16 cellular contexts compared by ENCODE assay signal in the genomic region with DNA sequence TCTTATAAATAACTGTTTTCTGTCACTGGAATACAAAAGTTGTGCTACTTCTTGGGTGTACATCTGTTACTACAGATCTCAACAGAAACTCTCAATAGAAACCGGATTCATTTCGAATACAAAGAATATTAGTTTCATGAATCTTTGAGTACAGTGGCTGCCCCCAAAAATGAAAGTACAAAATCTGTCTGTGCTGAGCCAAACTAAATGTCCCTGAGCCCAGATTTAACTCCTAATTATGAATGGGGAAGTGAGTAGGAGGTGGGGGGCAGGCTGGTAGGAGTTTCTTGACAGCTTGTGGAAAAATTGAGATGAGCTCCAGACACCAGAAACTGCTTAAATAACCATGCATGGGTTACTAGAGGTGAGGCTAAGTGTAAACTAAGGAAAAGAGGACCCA. TPM values are rescaled to one million over a fixed set of nuclear protein-coding genes. Genes with fewer than 3 reads are reported as not detected.
A peak's percentile ranks its signal among the peaks of the same experiment; 100 is the strongest.
DNase-seq lines count a peak whose midpoint lies in the region; ATAC-seq and TF ChIP-seq lines count a peak whose summit lies in the region.
"Had no signal": no experiment of that assay in that cellular context is flagged by ENCODE, and none has a peak within 500 bp of the region (broad histone marks: within the 10 kb centered on the region; RNA-seq: fewer than 3 reads in every experiment).

No MANE protein-coding gene starts in this region.

- H3K36me3 Mint-ChIP-seq in T-helper 17 cell (ENCODE audit: low read depth), result no peaks in the 10 kb centered on the region

- H2AK5ac ChIP-seq in mesenchymal stem cell (ENCODE audit: low read length, severe bottlenecking), result no peak overlapping the region

- WGBS in mesenchymal stem cell, result 75% methylated on average over 1 of the region's 2 CpGs

- no peaks in the 10 kb centered on the region for H3K9me2 ChIP-seq in Loucy (replicated peaks; ENCODE audit: low read depth, low read length)

- no peak overlapping the region for H3K18ac ChIP-seq in mesenchymal stem cell (ENCODE audit: low read depth in 1 of 2, low read length in 2 of 2)

- no peak overlapping the region for H2BK120ac ChIP-seq in mesenchymal stem cell (ENCODE audit: low read depth, low read length)

- H3K4ac ChIP-seq in mesenchymal stem cell (ENCODE audit: low read depth in 1 of 2, low read length in 2 of 2), result no peak overlapping the region

- H2BK15ac ChIP-seq in mesenchymal stem cell (ENCODE audit: low read depth, poor library complexity, severe bottlenecking), result no peak overlapping the region

- no peak overlapping the region for H3K27ac Mint-ChIP-seq in T-helper 17 cell
- H3K27ac Mint-ChIP-seq: activated CD4-positive, alpha-beta memory T cell treated with anti-CD3 and anti-CD28 coated beads for 36 hours; CD8-positive, alpha-beta T cell had no signal

- peaks cover 48% of the 10 kb centered on the region; the same call in 1 of the 2 replicates for H3K79me2 ChIP-seq in Loucy (ENCODE audit: insufficient read depth, low read length)

- H2BK5ac ChIP-seq in mesenchymal stem cell (ENCODE audit: low read depth, low read length, poor library complexity, severe bottlenecking), result no peak overlapping the region

- ATAC-seq in GM18909 (IDR thresholded peaks at IDR 0.05; ENCODE audit: poor library complexity, unreplicated experiment) (peak; percentile 42), GM19023 (IDR thresholded peaks at IDR 0.05; ENCODE audit: unreplicated experiment) (no peak), T-helper 17 cell (no peak)
- ATAC-seq: CD8-positive, alpha-beta T cell had no signal

- no peaks in the 10 kb centered on the region for H3K27me3 ChIP-seq in Loucy (ENCODE audit: insufficient read depth, low read length, poor library complexity, severe bottlenecking)
- H3K27me3 ChIP-seq in mesenchymal stem cell (ENCODE audit: control insufficient read depth in 1 of 2, insufficient read depth in 1 of 2, low read length in 2 of 2), result no peaks in the 10 kb centered on the region
- H3K27me3 ChIP-seq: breast epithelium, spleen had no signal

- H3K4me3 ChIP-seq in Loucy (ENCODE audit: low read length, poor library complexity, severe bottlenecking) (no peak overlapping the region), mesenchymal stem cell (ENCODE audit: insufficient read depth in 1 of 2, low read depth in 1 of 2, low read length in 2 of 2) (no peak overlapping the region)
- H3K4me3 ChIP-seq: breast epithelium, spleen had no signal

- no peak overlapping the region for H3K23ac ChIP-seq in mesenchymal stem cell (ENCODE audit: low read length in 2 of 2)

- peaks cover 19% of the 10 kb centered on the region for H3K79me1 ChIP-seq in mesenchymal stem cell (replicated peaks; ENCODE audit: low read length, poor library complexity, severe bottlenecking)

- peak; percentile 11 for DNase-seq in GM10266 (ENCODE audit: extremely low spot score)
- DNase-seq in mesenchymal stem cell, result no peak
- DNase-seq in NCI-H1694 treated with DMSO at 0.1 percent for 48 hours (lab: John Stamatoyannopoulos, UW), result no peak
- DNase-seq in activated CD4-positive, CD25-positive, alpha-beta regulatory T cell (lab: John Stamatoyannopoulos, UW), result no peak
- no peak for DNase-seq in T-helper 17 cell
- DNase-seq: activated CD4-positive, alpha-beta memory T cell treated with anti-CD3 and anti-CD28 coated beads for 36 hours; activated gamma-delta T cell; CD8-positive, alpha-beta T cell; KG1; left ventricle myocardium superior; spleen; T-helper 2 cell had no signal

- H4K91ac ChIP-seq in mesenchymal stem cell (ENCODE audit: low read length), result no peak overlapping the region

- H3K4me2 ChIP-seq in Loucy (ENCODE audit: low read depth, low read length, poor library complexity, severe bottlenecking) (no peak overlapping the region), mesenchymal stem cell (ENCODE audit: low read length, poor library complexity, severe bottlenecking) (no peak overlapping the region)

- no peaks in the 10 kb centered on the region for H3F3A ChIP-seq in Loucy (ENCODE audit: low read depth)

- no peak overlapping the region for H3K14ac ChIP-seq in mesenchymal stem cell (ENCODE audit: low read length in 2 of 2)

- no peak for TF ChIP-seq CTCF in GM10266 (IDR thresholded peaks at IDR 0.05; ENCODE audit: control insufficient read depth, insufficient read depth, low read depth, missing control alignments)
- TF ChIP-seq CTCF in Loucy (conservative IDR thresholded peaks at IDR 0.05; ENCODE audit: low read length), result no peak

- no peak overlapping the region for H3K4me3 Mint-ChIP-seq in T-helper 17 cell
- H3K4me3 Mint-ChIP-seq: activated CD4-positive, alpha-beta memory T cell treated with anti-CD3 and anti-CD28 coated beads for 36 hours; CD8-positive, alpha-beta T cell had no signal

- H3K4me1 ChIP-seq in Loucy (ENCODE audit: insufficient read depth, low read length, poor library complexity, severe bottlenecking) (peaks cover 17% of the 10 kb centered on the region), mesenchymal stem cell (ENCODE audit: control insufficient read depth, insufficient read depth, low read depth, low read length) (peaks cover 1% of the 10 kb centered on the region)

- H2BK12ac ChIP-seq in mesenchymal stem cell (ENCODE audit: low read length in 2 of 2), result no peak overlapping the region

- no peak overlapping the region for H3K27ac ChIP-seq in mesenchymal stem cell (ENCODE audit: low read length, poor library complexity, severe bottlenecking)
- H3K27ac ChIP-seq: breast epithelium, spleen had no signal

- H3K36me3 ChIP-seq in Loucy (ENCODE audit: insufficient read depth, low read length) (peaks cover 13% of the 10 kb centered on the region; the same call in 1 of the 2 replicates), mesenchymal stem cell (ENCODE audit: control insufficient read depth in 1 of 2, insufficient read depth in 2 of 2, low read depth in 1 of 2, low read length in 2 of 2) (peaks cover 3 to 17% of the 10 kb centered on the region in 2 experiments)
- H3K36me3 ChIP-seq: breast epithelium had no signal

- H4K8ac ChIP-seq in mesenchymal stem cell (ENCODE audit: low read length), result no peak overlapping the region

- peaks cover 27% of the 10 kb centered on the region for H4K20me1 ChIP-seq in Loucy (ENCODE audit: insufficient read depth, low read length, poor library complexity, severe bottlenecking)

- H3K9me3 ChIP-seq in Loucy (ENCODE audit: insufficient read depth, low read depth, low read length) (no peaks in the 10 kb centered on the region), mesenchymal stem cell (ENCODE audit: control insufficient read depth, low read length) (no peaks in the 10 kb centered on the region), T-helper 17 cell (ENCODE audit: control insufficient read depth, low read length, poor library complexity, severe bottlenecking) (no peaks in the 10 kb centered on the region)
- H3K9me3 ChIP-seq: breast epithelium, spleen had no signal

- H3K9ac ChIP-seq in Loucy (ENCODE audit: low read depth, low read length, poor library complexity, severe bottlenecking) (peak overlapping the region; percentile 27), mesenchymal stem cell (ENCODE audit: low read length) (peak overlapping the region; percentile 37)

- H3K27me3 Mint-ChIP-seq in T-helper 17 cell, result no peaks in the 10 kb centered on the region
- H3K27me3 Mint-ChIP-seq: activated CD4-positive, alpha-beta memory T cell treated with anti-CD3 and anti-CD28 coated beads for 36 hours had no signal

- H3K4me1 Mint-ChIP-seq in T-helper 17 cell, result peaks cover 18% of the 10 kb centered on the region

- H2AFZ ChIP-seq in Loucy (ENCODE audit: low read length), result no peak overlapping the region
- no peak overlapping the region for H2AFZ ChIP-seq in mesenchymal stem cell (ENCODE audit: low read depth, low read length)

RNA-seq across cellular contexts. Expression of a gene that starts 41.6 kb away (rescaled TPM):
- polyA plus RNA-seq in mesenchymal stem cell (2013, experiment 1 of 2), result 48.3 TPM
- 51.1 TPM for polyA plus RNA-seq in mesenchymal stem cell (2013, experiment 2 of 2)
- total RNA-seq in T-helper 17 cell, result 10 to 100 TPM; 54.5 to 72.2 TPM
